Comparison of ENCODE assay signal across 1 cellular context in genomic region chr6:34300332-34300751, GRCh38.
TF ChIP-seq lines count a peak whose summit lies in the region.

No MANE protein-coding gene starts in this region.

TF ChIP-seq in GM23338, 12 proteins besides CTCF, POLR2A, EP300 and RAD21 (continued from another document):
- TF ChIP-seq REST (IDR thresholded peaks at IDR 0.05; ENCODE audit: unreplicated experiment) (no peak), NANOG (IDR thresholded peaks at IDR 0.05; ENCODE audit: borderline replicate concordance) (no peak), STAT1 (IDR thresholded peaks at IDR 0.05; ENCODE audit: unreplicated experiment) (no peak), EZH2 (IDR thresholded peaks at IDR 0.05; ENCODE audit: low read depth, unreplicated experiment) (no peak), ETS1 (IDR thresholded peaks at IDR 0.05) (no peak), EZH2phosphoT487 (IDR thresholded peaks at IDR 0.05; ENCODE audit: unreplicated experiment) (no peak), ZNF114 (CRISPR knock-in tag; IDR thresholded peaks at IDR 0.05) (no peak), POLR2AphosphoS5 (IDR thresholded peaks at IDR 0.05; ENCODE audit: low read depth) (no peak)
TF ChIP-seq in GM23338: peak in this region for 0.
